In genomic region chr1:156499703-156500577, GRCh38 we compare ENCODE assay signal across 8 cellular contexts. TPM values are rescaled to one million over a fixed set of nuclear protein-coding genes. Genes with fewer than 3 reads are reported as not detected.
DNase-seq lines count a peak whose midpoint lies in the region.

No MANE protein-coding gene starts in this region.

- DNase-seq in activated CD8-positive, alpha-beta memory T cell treated with anti-CD3 and anti-CD28 coated beads for 24 hours: peak; percentile 82
- DNase-seq in activated CD8-positive, alpha-beta memory T cell treated with anti-CD3 and anti-CD28 coated beads, Interleukin-2, amount 50 U/mL, for 48 hours: no peak
- peak; percentile 25 for DNase-seq in NCI-H748 treated with DMSO at 0.1 percent for 48 hours (lab: John Stamatoyannopoulos, UW)
- peak; percentile 82 for DNase-seq in cardiac septum (ENCODE audit: low spot score)
- DNase-seq in posterior vena cava (ENCODE audit: low spot score): peak; percentile 89
- no peak for DNase-seq in foreskin melanocyte
- DNase-seq in activated CD4-positive, CD25-positive, alpha-beta regulatory T cell treated with anti-CD3 and anti-CD28 coated beads, Interleukin-2, amount 50 U/mL, for 72 hours: no peak

- H3K4me3 Mint-ChIP-seq in activated naive CD8-positive, alpha-beta T cell: peak overlapping the region; percentile 88

- H3K27me3 Mint-ChIP-seq in activated naive CD8-positive, alpha-beta T cell: no peaks in the 10 kb centered on the region

- peak overlapping the region; percentile 86 for H3K27ac Mint-ChIP-seq in activated naive CD8-positive, alpha-beta T cell

- H3K9me3 Mint-ChIP-seq in activated naive CD8-positive, alpha-beta T cell (ENCODE audit: low read depth): no peaks in the 10 kb centered on the region

- peaks cover 72% of the 10 kb centered on the region for H3K4me1 Mint-ChIP-seq in activated naive CD8-positive, alpha-beta T cell (ENCODE audit: low read depth)

- no peaks in the 10 kb centered on the region for H3K36me3 Mint-ChIP-seq in activated naive CD8-positive, alpha-beta T cell

- intact Hi-C loops in cardiac septum (cut with DNase I): loop anchor here (2.0 kb wide), 1 partner anchor 165 kb away; no protein-coding TSS in a partner anchor
- intact Hi-C loops in posterior vena cava (cut with DNase I): loop anchor here in 1 of 2 donors (5.0 kb wide), 1 partner anchor 38 kb away; no protein-coding TSS in a partner anchor

RNA-seq across cellular contexts. Expression of gene MEF2D, which starts 0.6 kb away (rescaled TPM):
- total RNA-seq in cardiac septum: 93.1 TPM
- total RNA-seq in posterior vena cava: 100 to 1,000 TPM in 1 of 2 donors, 10 to 100 TPM in 1; 77.5 to 102 TPM

Comparison
In these comparisons a context has a peak if more than half of its experiments do, and no peak if none do; other contexts are left out.
1. DNase-seq: peak in activated CD8-positive, alpha-beta memory T cell treated with anti-CD3 and anti-CD28 coated beads for 24 hours (single experiment), NCI-H748 treated with DMSO at 0.1 percent for 48 hours (single experiment), cardiac septum (single experiment) and posterior vena cava (single experiment); none in activated CD8-positive, alpha-beta memory T cell treated with anti-CD3 and anti-CD28 coated beads, Interleukin-2, amount 50 U/mL, for 48 hours (single experiment), foreskin melanocyte (single experiment) and activated CD4-positive, CD25-positive, alpha-beta regulatory T cell treated with anti-CD3 and anti-CD28 coated beads, Interleukin-2, amount 50 U/mL, for 72 hours (single experiment).